ENCODE assay signal across 10 cellular contexts in the genomic region with DNA sequence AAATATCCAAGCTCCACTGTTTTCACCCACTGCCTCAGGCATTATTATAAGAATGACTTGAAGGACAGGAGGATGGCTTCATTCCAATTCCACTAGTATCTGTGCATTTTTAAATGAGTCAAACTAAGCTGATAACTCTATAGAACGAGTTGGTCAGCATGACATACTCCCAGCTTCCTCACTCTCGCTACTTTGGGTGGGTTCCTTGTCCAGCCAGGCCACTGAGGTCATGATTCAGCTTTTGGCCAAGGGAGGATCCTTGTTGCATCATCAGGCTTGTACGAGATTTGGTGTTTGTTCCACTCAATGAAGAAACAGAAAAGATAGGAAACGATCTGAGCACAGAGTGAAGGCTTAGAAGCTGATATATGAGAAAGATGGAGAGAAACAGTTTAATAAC. TPM values are rescaled to one million over a fixed set of nuclear protein-coding genes. Genes with fewer than 3 reads are reported as not detected.
A peak's percentile ranks its signal among the peaks of the same experiment; 100 is the strongest.
DNase-seq lines count a peak whose midpoint lies in the region; ATAC-seq and TF ChIP-seq lines count a peak whose summit lies in the region.
"Had no signal": no experiment of that assay in that cellular context is flagged by ENCODE, and none has a peak within 500 bp of the region (broad histone marks: within the 10 kb centered on the region; RNA-seq: fewer than 3 reads in every experiment).

No MANE protein-coding gene starts in this region.

- H3K4me3 ChIP-seq in right lobe of liver = no peak overlapping the region
- no peak overlapping the region for H3K4me3 ChIP-seq in transverse colon
- no peak overlapping the region for H3K4me3 ChIP-seq in effector memory CD4-positive, alpha-beta T cell (ENCODE audit: insufficient read depth, low read depth, low read length, poor library complexity, severe bottlenecking)
- H3K4me3 ChIP-seq in colonic mucosa = no peak overlapping the region
- H3K4me3 ChIP-seq: spleen had no signal

- H3K27ac ChIP-seq in right lobe of liver = no peak overlapping the region
- H3K27ac ChIP-seq in transverse colon = peak overlapping the region; percentile 83 to 90 (median 84)
- no peak overlapping the region for H3K27ac ChIP-seq in effector memory CD4-positive, alpha-beta T cell (ENCODE audit: insufficient read depth, low read length, poor library complexity, severe bottlenecking)
- no peak overlapping the region for H3K27ac ChIP-seq in colonic mucosa

- in situ Hi-C loops in transverse colon (cut with MboI; ENCODE audit: low pct_ligation_motif_present in 1 of 4, low pct_unique_long_range_greater_than_20kb in 1 of 4, low sequenced_read_pairs in 3 of 4) = no loop called here

- TF ChIP-seq EP300 in transverse colon (IDR thresholded peaks at IDR 0.05; ENCODE audit: low read depth) = no peak

- no peak overlapping the region for H3K9ac ChIP-seq in colonic mucosa (ENCODE audit: low read depth in 2 of 2, low read length in 2 of 2)

- intact Hi-C loops in right lobe of liver (cut with DNase I) (no loop called here), transverse colon (cut with DNase I; ENCODE audit: low total_unique reads) (no loop called here), colonic mucosa (cut with DNase I) (no loop called here)

- H3K36me3 ChIP-seq in right lobe of liver = peaks cover 0 to 7% (median 0%) of the 10 kb centered on the region in 4 donors
- H3K36me3 ChIP-seq in transverse colon = peaks cover 0 to 13% (median 0%) of the 10 kb centered on the region in 4 donors
- peaks cover 12% of the 10 kb centered on the region for H3K36me3 ChIP-seq in effector memory CD4-positive, alpha-beta T cell (ENCODE audit: control insufficient read depth, insufficient read depth, low read length)
- H3K36me3 ChIP-seq in colonic mucosa = peaks cover 5% of the 10 kb centered on the region

- peak; percentile 13 to 44 (median 39) for ATAC-seq in right lobe of liver

- H3K9me3 ChIP-seq in right lobe of liver (no peaks in the 10 kb centered on the region), transverse colon (no peaks in the 10 kb centered on the region), colonic mucosa (no peaks in the 10 kb centered on the region)
- H3K9me3 ChIP-seq in effector memory CD4-positive, alpha-beta T cell (ENCODE audit: control insufficient read depth, low read length) = no peaks in the 10 kb centered on the region
- H3K9me3 ChIP-seq: spleen had no signal

- WGBS in right lobe of liver (ENCODE audit: insufficient coverage, low coverage, low lambda C conversion rate, missing lambda C conversion rate) = 43% methylated on average over 4 of the region's 4 CpGs
- WGBS in transverse colon (ENCODE audit: low coverage in 1 of 2), 2 donors = 71 to 74% methylated on average over 4 of the region's 4 CpGs

- no peaks in the 10 kb centered on the region for H3K27me3 ChIP-seq in right lobe of liver
- no peaks in the 10 kb centered on the region for H3K27me3 ChIP-seq in transverse colon
- no peaks in the 10 kb centered on the region for H3K27me3 ChIP-seq in effector memory CD4-positive, alpha-beta T cell (replicated peaks; ENCODE audit: control insufficient read depth, insufficient read depth, low read length, poor library complexity, severe bottlenecking)
- no peaks in the 10 kb centered on the region for H3K27me3 ChIP-seq in colonic mucosa
- H3K27me3 ChIP-seq: spleen had no signal

- TF ChIP-seq CTCF in right lobe of liver (IDR thresholded peaks at IDR 0.05) (no peak), transverse colon (IDR thresholded peaks at IDR 0.05) (no peak), colonic mucosa (IDR thresholded peaks at IDR 0.05) (no peak)

- H3K4me1 ChIP-seq in right lobe of liver (peaks cover 0 to 22% (median 1%) of the 10 kb centered on the region in 4 donors), transverse colon (peaks cover 19 to 69% (median 61%) of the 10 kb centered on the region in 4 donors), colonic mucosa (peaks cover 24% of the 10 kb centered on the region)
- H3K4me1 ChIP-seq in effector memory CD4-positive, alpha-beta T cell (ENCODE audit: control insufficient read depth, insufficient read depth, low read length, poor library complexity, severe bottlenecking) = no peaks in the 10 kb centered on the region

- TF ChIP-seq POLR2A in right lobe of liver (IDR thresholded peaks at IDR 0.05) (no peak), transverse colon (IDR thresholded peaks at IDR 0.05) (no peak)

- peak; percentile 98 for DNase-seq in NCI-H226
- peak; percentile 47 for DNase-seq in dedifferentiated amniotic fluid mesenchymal stem cell (ENCODE audit: extremely low spot score)
- no peak for DNase-seq in right lobe of liver
- DNase-seq in transverse colon = no peak
- DNase-seq in effector memory CD4-positive, alpha-beta T cell = no peak
- DNase-seq in colonic mucosa = no peak
- no peak for DNase-seq in hippocampal formation (lab: John Stamatoyannopoulos, UW)
- DNase-seq: activated naive CD4-positive, alpha-beta T cell treated with anti-CD3 and anti-CD28 coated beads for 36 hours; NCI-H526; spleen had no signal

RNA-seq across cellular contexts. Expression of a gene that starts 19.8 kb away (rescaled TPM):
- 10 to 100 TPM in 4 of 6 experiments, 1 to 10 TPM in 2; 5.1 to 59.8 (median 26.2) TPM for total RNA-seq in right lobe of liver
- 10 to 100 TPM; 34.6 to 82.7 (median 72.3) TPM for total RNA-seq in transverse colon
- total RNA-seq in colonic mucosa = 10 to 100 TPM; 43.4 to 73.1 TPM

Comparison
In these comparisons a context has a peak if more than half of its experiments do, and no peak if none do; other contexts are left out.
1. DNase-seq: peak in NCI-H226 (single experiment) and dedifferentiated amniotic fluid mesenchymal stem cell (single experiment); none in right lobe of liver (0 of 3), transverse colon (single experiment), effector memory CD4-positive, alpha-beta T cell (0 of 3), colonic mucosa (single experiment) and hippocampal formation (0 of 2).
2. H3K27ac ChIP-seq: peak in transverse colon (4 of 4); none in right lobe of liver (0 of 3), effector memory CD4-positive, alpha-beta T cell (single experiment) and colonic mucosa (single experiment).